Comparison of ENCODE assay signal across 8 cellular contexts in the genomic region with DNA sequence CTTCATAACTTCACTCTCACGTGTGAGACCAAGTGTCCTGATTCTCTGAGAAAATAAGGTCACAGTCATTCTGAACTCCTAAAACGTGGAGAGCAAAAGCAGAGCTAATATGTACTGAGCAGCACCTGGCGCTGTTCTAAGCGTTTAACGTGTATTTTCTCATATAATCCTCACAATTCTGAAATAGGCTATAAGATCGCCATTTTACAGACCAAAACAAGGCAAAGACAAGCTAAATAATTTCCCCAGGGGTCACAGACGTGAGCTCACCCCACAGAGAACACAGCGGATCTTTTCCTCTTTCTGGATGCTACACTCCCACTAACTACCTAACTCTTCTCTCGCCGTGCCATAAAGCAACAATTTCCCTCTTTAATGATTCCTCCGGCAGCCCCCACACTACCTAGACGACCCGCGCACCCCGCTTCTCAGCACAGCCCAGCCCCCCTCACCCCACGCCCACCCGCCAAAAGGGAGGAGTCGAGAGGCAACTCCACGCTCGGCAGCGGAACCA. TPM values are rescaled to one million over a fixed set of nuclear protein-coding genes. Genes with fewer than 3 reads are reported as not detected.
A peak's percentile ranks its signal among the peaks of the same experiment; 100 is the strongest.
DNase-seq lines count a peak whose midpoint lies in the region; ATAC-seq and TF ChIP-seq lines count a peak whose summit lies in the region.

No MANE protein-coding gene starts in this region.

- H3K36me3 ChIP-seq in BE2C (no peaks in the 10 kb centered on the region), ascending aorta (no peaks in the 10 kb centered on the region), spleen (no peaks in the 10 kb centered on the region)

- H3K36me3 Mint-ChIP-seq in immature natural killer cell: no peaks in the 10 kb centered on the region

- H3K9me3 ChIP-seq in BE2C (no peaks in the 10 kb centered on the region), ascending aorta (no peaks in the 10 kb centered on the region), spleen (no peaks in the 10 kb centered on the region)

- H3K27ac Mint-ChIP-seq in immature natural killer cell: peak overlapping the region; percentile 93 to 99 (median 98)

- 0 to 1% (median 1%) methylated on average over 20 to 21 of the region's 21 CpGs for WGBS in spleen, 5 donors

- H3K4me1 Mint-ChIP-seq in immature natural killer cell: peaks cover 20 to 27% of the 10 kb centered on the region in 2 donors

- TF ChIP-seq CTCF in BE2C (IDR thresholded peaks at IDR 0.05; ENCODE audit: low read depth, low read length) (no peak), ascending aorta (IDR thresholded peaks at IDR 0.05) (no peak), spleen (IDR thresholded peaks at IDR 0.05 in 8 of 11, conservative IDR thresholded peaks at IDR 0.05 in 3 of 11) (no peak)

- no peaks in the 10 kb centered on the region for H3K9me3 Mint-ChIP-seq in immature natural killer cell

- peaks cover 4% of the 10 kb centered on the region for H3K4me1 ChIP-seq in BE2C
- peaks cover 0 to 11% of the 10 kb centered on the region in 2 donors for H3K4me1 ChIP-seq in ascending aorta
- H3K4me1 ChIP-seq in spleen: peaks cover 5 to 38% (median 18%) of the 10 kb centered on the region in 6 donors

- H3K27me3 Mint-ChIP-seq in immature natural killer cell (ENCODE audit: low read depth in 3 of 3): peaks cover 5 to 15% (median 15%) of the 10 kb centered on the region in 3 donors

- H3K4me3 ChIP-seq in BE2C (ENCODE audit: low read depth, low read length) (peak overlapping the region; percentile 97), ascending aorta (peak overlapping the region; percentile 63 to 85), spleen (peak overlapping the region; percentile 62 to 80 (median 72))

- DNase-seq in BE2C (no peak), M059J (ENCODE audit: low read depth) (peak; percentile 30), ascending aorta (ENCODE audit: low spot score in 2 of 2) (peak in 1 of 2 donors; percentile 83), immature natural killer cell (no peak), spleen (no peak), COLO668 (lab: John Stamatoyannopoulos, UW; ENCODE audit: unreplicated experiment) (no peak), posterior vena cava (ENCODE audit: low spot score) (no peak)

- intact Hi-C loops in ascending aorta (cut with DNase I) (loop anchor here (2.0 to 5.0 kb wide), 3 partner anchors 40 to 1000 kb away; no protein-coding TSS in a partner anchor), spleen (cut with DNase I; ENCODE audit: low total_unique reads) (no loop called here), posterior vena cava (cut with DNase I) (no loop called here)

- H3K27me3 ChIP-seq in BE2C (no peaks in the 10 kb centered on the region), ascending aorta (no peaks in the 10 kb centered on the region), spleen (replicated peaks in 1 of 7) (no peaks in the 10 kb centered on the region)

- peak overlapping the region; percentile 95 to 100 (median 100) for H3K4me3 Mint-ChIP-seq in immature natural killer cell

- peak; percentile 1 for ATAC-seq in GM19397 (IDR thresholded peaks at IDR 0.05; ENCODE audit: unreplicated experiment)

- TF ChIP-seq POLR2A in spleen (IDR thresholded peaks at IDR 0.05): no peak

- peak overlapping the region; percentile 90 for H3K27ac ChIP-seq in ascending aorta
- peak overlapping the region; percentile 95 to 98 (median 96) for H3K27ac ChIP-seq in spleen

RNA-seq across cellular contexts. Expression of gene SUPT3H, which starts 0.6 kb away (rescaled TPM):
- 7.4 TPM for polyA plus RNA-seq in BE2C (2012; ENCODE audit: insufficient read depth, insufficient read length, low read depth)
- 4.5 and 7.3 TPM in 2 replicates for total RNA-seq in M059J (2014; rRNA removed; shearing (Covaris generic))
- total RNA-seq in ascending aorta: not detected
- 10 to 100 TPM in 1 of 3 donors, 1 to 10 TPM in 2; 3.4 to 12.5 (median 8.8) TPM for polyA plus RNA-seq in immature natural killer cell
- 10 to 100 TPM in 1 of 7 donors, 1 to 10 TPM in 6; 3.1 to 16.8 (median 6.7) TPM for total RNA-seq in spleen
- 1 to 10 TPM; 3.5 to 4.2 (median 3.8) TPM for polyA plus RNA-seq in spleen
- 10 to 100 TPM in 1 of 2 donors, 1 to 10 TPM in 1; 7.9 to 10.3 TPM for total RNA-seq in posterior vena cava

RNA-seq across cellular contexts. Expression of gene RUNX2, which starts 49.0 kb away (rescaled TPM):
- 0.52 TPM for polyA plus RNA-seq in BE2C (2012; ENCODE audit: insufficient read depth, insufficient read length, low read depth)
- 29.2 and 37.2 TPM in 2 replicates for total RNA-seq in M059J (2014; rRNA removed; shearing (Covaris generic))
- total RNA-seq in ascending aorta (0.21 TPM), spleen (1 to 10 TPM; 5.8 to 9.4 (median 7.0) TPM), posterior vena cava (under 1 TPM; 0.83 to 1.00 TPM)
- polyA plus RNA-seq in immature natural killer cell (10 to 100 TPM in 1 of 3 donors, 1 to 10 TPM in 2; 2.6 to 11.8 (median 4.4) TPM), spleen (1 to 10 TPM in 2 of 3 donors, under 1 TPM in 1; 0.86 to 1.8 (median 1.6) TPM)
